ENCODE assay signal across 25 cellular contexts in genomic region chr4:39484582-39485272, GRCh38.
"Had no signal": no experiment of that assay in that cellular context is flagged by ENCODE, and none has a peak within 500 bp of the region (broad histone marks: within the 10 kb centered on the region; RNA-seq: fewer than 3 reads in every experiment).

No MANE protein-coding gene starts in this region.

- H3K9me3 Mint-ChIP-seq: activated CD8-positive, alpha-beta T cell treated with anti-CD3 and anti-CD28 coated beads for 36 hours; activated naive CD8-positive, alpha-beta T cell treated with anti-CD3 and anti-CD28 coated beads for 36 hours; activated T-helper 17 cell treated with anti-CD3 and anti-CD28 coated beads, Interleukin-2, amount 50 U/mL, for 72 hours; stimulated activated effector memory CD8-positive, alpha-beta T cell treated with anti-CD3 and anti-CD28 coated beads, Interleukin-12 subunit alpha, Interleukin-12 subunit beta, amount 100 ng/mL, for 72 hours; T-helper 2 cell treated with Interferon-gamma antibody and Interleukin-4, amounts not matched to agents 5 μg/mL and 100 μg/mL, for 36 hours had no signal

- DNase-seq: activated B cell treated with CpG ODN at 0.5 μM for 24 hours; activated CD4-positive, alpha-beta T cell treated with anti-CD3 and anti-CD28 coated beads for 4 hours; activated CD8-positive, alpha-beta T cell treated with anti-CD3 and anti-CD28 coated beads for 36 hours; activated naive CD4-positive, alpha-beta T cell; activated naive CD8-positive, alpha-beta T cell treated with anti-CD3 and anti-CD28 coated beads for 36 hours; activated T-cell treated with anti-CD3 and anti-CD28 coated beads, Interleukin-2, amount 50 U/mL, for 1 hour; amniotic stem cell; foreskin melanocyte; glutamatergic neuron; hypothalamus; islet precursor cell; left colon; lower lobe of right lung; nucleus accumbens; posterior cingulate gyrus; sigmoid colon; stimulated activated CD4-positive, alpha-beta T cell treated with anti-CD3 and anti-CD28 coated beads, Interleukin-4, amount 100 ng/mL, for 24 hours; stomach had no signal

- H3K27ac Mint-ChIP-seq: activated B cell treated with CpG ODN at 0.5 μM for 24 hours; activated CD8-positive, alpha-beta T cell treated with anti-CD3 and anti-CD28 coated beads for 36 hours; activated naive CD8-positive, alpha-beta T cell treated with anti-CD3 and anti-CD28 coated beads for 36 hours; activated T-helper 17 cell treated with anti-CD3 and anti-CD28 coated beads, Interleukin-2, amount 50 U/mL, for 72 hours; mesothelial cell of epicardium; nephron; stimulated activated effector memory CD8-positive, alpha-beta T cell treated with anti-CD3 and anti-CD28 coated beads, Interleukin-12 subunit alpha, Interleukin-12 subunit beta, amount 100 ng/mL, for 72 hours; T-helper 2 cell treated with Interferon-gamma antibody and Interleukin-4, amounts not matched to agents 5 μg/mL and 100 μg/mL, for 36 hours had no signal

- H3K27me3 Mint-ChIP-seq: activated B cell treated with CpG ODN at 0.5 μM for 24 hours; activated CD8-positive, alpha-beta T cell treated with anti-CD3 and anti-CD28 coated beads for 36 hours; activated naive CD8-positive, alpha-beta T cell treated with anti-CD3 and anti-CD28 coated beads for 36 hours; activated T-helper 17 cell treated with anti-CD3 and anti-CD28 coated beads, Interleukin-2, amount 50 U/mL, for 72 hours had no signal

- H3K4me3 ChIP-seq: cardiac muscle cell, lower lobe of right lung, sigmoid colon, stomach had no signal

- H3K4me1 Mint-ChIP-seq: activated B cell treated with CpG ODN at 0.5 μM for 24 hours; activated naive CD8-positive, alpha-beta T cell treated with anti-CD3 and anti-CD28 coated beads for 36 hours; activated T-helper 17 cell treated with anti-CD3 and anti-CD28 coated beads, Interleukin-2, amount 50 U/mL, for 72 hours; nephron; stimulated activated effector memory CD8-positive, alpha-beta T cell treated with anti-CD3 and anti-CD28 coated beads, Interleukin-12 subunit alpha, Interleukin-12 subunit beta, amount 100 ng/mL, for 72 hours had no signal

- H3K27me3 ChIP-seq: cardiac muscle cell, sigmoid colon, stomach had no signal

- H3K9me3 ChIP-seq: lower lobe of right lung, sigmoid colon had no signal

- ATAC-seq: activated CD8-positive, alpha-beta T cell treated with anti-CD3 and anti-CD28 coated beads for 36 hours; activated T-helper 17 cell treated with anti-CD3 and anti-CD28 coated beads, Interleukin-2, amount 50 U/mL, for 72 hours; left colon; stimulated activated effector memory CD8-positive, alpha-beta T cell treated with anti-CD3 and anti-CD28 coated beads, Interleukin-12 subunit alpha, Interleukin-12 subunit beta, amount 100 ng/mL, for 72 hours had no signal

- H3K36me3 ChIP-seq: cardiac muscle cell, lower lobe of right lung, sigmoid colon, stomach had no signal

- H3K4me3 Mint-ChIP-seq: activated B cell treated with CpG ODN at 0.5 μM for 24 hours; activated CD8-positive, alpha-beta T cell treated with anti-CD3 and anti-CD28 coated beads for 36 hours; activated naive CD8-positive, alpha-beta T cell treated with anti-CD3 and anti-CD28 coated beads for 36 hours; activated T-helper 17 cell treated with anti-CD3 and anti-CD28 coated beads, Interleukin-2, amount 50 U/mL, for 72 hours; mesothelial cell of epicardium; nephron; stimulated activated effector memory CD8-positive, alpha-beta T cell treated with anti-CD3 and anti-CD28 coated beads, Interleukin-12 subunit alpha, Interleukin-12 subunit beta, amount 100 ng/mL, for 72 hours; T-helper 2 cell treated with Interferon-gamma antibody and Interleukin-4, amounts not matched to agents 5 μg/mL and 100 μg/mL, for 36 hours had no signal

- H3K4me1 ChIP-seq: lower lobe of right lung, sigmoid colon, stomach had no signal

- H3K36me3 Mint-ChIP-seq: activated naive CD8-positive, alpha-beta T cell treated with anti-CD3 and anti-CD28 coated beads for 36 hours; stimulated activated effector memory CD8-positive, alpha-beta T cell treated with anti-CD3 and anti-CD28 coated beads, Interleukin-12 subunit alpha, Interleukin-12 subunit beta, amount 100 ng/mL, for 72 hours had no signal

- H3K27ac ChIP-seq: cardiac muscle cell, epithelial cell of prostate, lower lobe of right lung, sigmoid colon, stomach had no signal
